In the genomic region with DNA sequence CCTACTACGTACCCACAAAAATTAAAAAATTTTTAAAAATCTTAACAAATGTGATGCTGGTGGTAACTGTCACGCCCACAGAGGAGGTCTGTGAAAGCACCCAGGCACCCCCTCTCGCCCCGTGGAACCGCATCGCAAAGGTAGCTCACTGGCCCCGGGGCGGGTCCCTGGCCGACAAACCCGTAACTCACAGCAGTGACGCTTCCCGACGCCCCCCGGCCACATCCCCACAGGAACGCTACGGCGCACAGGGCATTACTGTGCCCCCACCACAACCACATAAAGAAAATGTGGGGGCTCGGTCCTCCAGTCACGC, we compare ENCODE assay signal across 1 cellular context.
A peak's percentile ranks its signal among the peaks of the same experiment; 100 is the strongest.
TF ChIP-seq lines count a peak whose summit lies in the region.

No MANE protein-coding gene starts in this region.

TF ChIP-seq in HepG2, 621 proteins besides CTCF, POLR2A, EP300 and RAD21:
- TF ChIP-seq, protein P1, sequence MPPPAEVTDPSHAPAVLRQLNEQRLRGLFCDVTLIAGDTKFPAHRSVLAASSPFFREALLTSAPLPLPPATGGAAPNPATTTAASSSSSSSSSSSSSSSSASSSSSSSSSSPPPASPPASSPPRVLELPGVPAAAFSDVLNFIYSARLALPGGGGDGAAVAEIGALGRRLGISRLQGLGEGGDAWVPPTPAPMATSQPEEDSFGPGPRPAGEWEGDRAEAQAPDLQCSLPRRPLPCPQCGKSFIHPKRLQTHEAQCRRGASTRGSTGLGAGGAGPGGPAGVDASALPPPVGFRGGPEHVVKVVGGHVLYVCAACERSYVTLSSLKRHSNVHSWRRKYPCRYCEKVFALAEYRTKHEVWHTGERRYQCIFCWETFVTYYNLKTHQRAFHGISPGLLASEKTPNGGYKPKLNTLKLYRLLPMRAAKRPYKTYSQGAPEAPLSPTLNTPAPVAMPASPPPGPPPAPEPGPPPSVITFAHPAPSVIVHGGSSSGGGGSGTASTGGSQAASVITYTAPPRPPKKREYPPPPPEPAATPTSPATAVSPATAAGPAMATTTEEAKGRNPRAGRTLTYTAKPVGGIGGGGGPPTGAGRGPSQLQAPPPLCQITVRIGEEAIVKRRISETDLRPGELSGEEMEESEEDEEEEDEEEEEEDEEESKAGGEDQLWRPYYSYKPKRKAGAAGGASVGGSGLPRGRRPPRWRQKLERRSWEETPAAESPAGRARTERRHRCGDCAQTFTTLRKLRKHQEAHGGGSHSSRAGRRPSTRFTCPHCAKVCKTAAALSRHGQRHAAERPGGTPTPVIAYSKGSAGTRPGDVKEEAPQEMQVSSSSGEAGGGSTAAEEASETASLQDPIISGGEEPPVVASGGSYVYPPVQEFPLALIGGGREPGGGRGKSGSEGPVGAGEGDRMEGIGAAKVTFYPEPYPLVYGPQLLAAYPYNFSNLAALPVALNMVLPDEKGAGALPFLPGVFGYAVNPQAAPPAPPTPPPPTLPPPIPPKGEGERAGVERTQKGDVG (CRISPR knock-in tag; IDR thresholded peaks at IDR 0.05; ENCODE audit: borderline replicate concordance) = peak; percentile 4; the same call in 1 of the 2 replicates
- TF ChIP-seq ZNF224 (CRISPR knock-in tag; IDR thresholded peaks at IDR 0.05) = peak; percentile 60; the same call in 1 of the 2 replicates
- TF ChIP-seq, protein P2, sequence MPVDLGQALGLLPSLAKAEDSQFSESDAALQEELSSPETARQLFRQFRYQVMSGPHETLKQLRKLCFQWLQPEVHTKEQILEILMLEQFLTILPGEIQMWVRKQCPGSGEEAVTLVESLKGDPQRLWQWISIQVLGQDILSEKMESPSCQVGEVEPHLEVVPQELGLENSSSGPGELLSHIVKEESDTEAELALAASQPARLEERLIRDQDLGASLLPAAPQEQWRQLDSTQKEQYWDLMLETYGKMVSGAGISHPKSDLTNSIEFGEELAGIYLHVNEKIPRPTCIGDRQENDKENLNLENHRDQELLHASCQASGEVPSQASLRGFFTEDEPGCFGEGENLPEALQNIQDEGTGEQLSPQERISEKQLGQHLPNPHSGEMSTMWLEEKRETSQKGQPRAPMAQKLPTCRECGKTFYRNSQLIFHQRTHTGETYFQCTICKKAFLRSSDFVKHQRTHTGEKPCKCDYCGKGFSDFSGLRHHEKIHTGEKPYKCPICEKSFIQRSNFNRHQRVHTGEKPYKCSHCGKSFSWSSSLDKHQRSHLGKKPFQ (CRISPR knock-in tag; IDR thresholded peaks at IDR 0.05; ENCODE audit: insufficient replicate concordance) = peak; percentile 52
- 0 out of 2 replicates have a peak, but pooled peaks have one; percentile 38 for TF ChIP-seq ZNF484 (CRISPR knock-in tag; IDR thresholded peaks at IDR 0.05; ENCODE audit: borderline replicate concordance, low read depth)
- peak; percentile 49; the same call in 1 of the 2 replicates for TF ChIP-seq AHR (CRISPR knock-in tag; IDR thresholded peaks at IDR 0.05)
- no peak for TF ChIP-seq SOX13 (IDR thresholded peaks at IDR 0.05)
- 0 out of 4 replicates have a peak, but pooled peaks of 1 of the 2 experiments have one; percentile 61 for TF ChIP-seq SOX13 (CRISPR knock-in tag; conservative IDR thresholded peaks at IDR 0.05 in 1 of 2, IDR thresholded peaks at IDR 0.05 in 1 of 2)
- 0 out of 2 replicates have a peak, but pooled peaks have one; percentile 9 for TF ChIP-seq NFKB2 (CRISPR knock-in tag; IDR thresholded peaks at IDR 0.05; ENCODE audit: borderline replicate concordance)
- no peak for TF ChIP-seq ZFAT (CRISPR knock-in tag; conservative IDR thresholded peaks at IDR 0.05)
- TF ChIP-seq, protein P3, sequence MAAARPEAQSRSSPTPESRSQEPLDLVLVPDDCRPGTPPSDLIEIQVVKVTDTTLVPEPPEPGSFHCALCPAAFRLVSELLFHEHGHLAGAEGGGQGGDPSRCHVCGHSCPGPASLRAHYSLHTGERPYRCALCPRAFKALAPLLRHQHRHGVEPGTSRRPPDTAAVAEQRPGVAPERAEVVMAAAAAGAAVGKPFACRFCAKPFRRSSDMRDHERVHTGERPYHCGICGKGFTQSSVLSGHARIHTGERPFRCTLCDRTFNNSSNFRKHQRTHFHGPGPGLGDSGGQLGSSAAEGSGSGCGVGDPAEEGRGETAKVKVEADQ (CRISPR knock-in tag; IDR thresholded peaks at IDR 0.05; ENCODE audit: borderline replicate concordance) = no peak
- 0 out of 2 replicates have a peak, but pooled peaks have one; percentile 17 for TF ChIP-seq GFI1 (CRISPR knock-in tag; IDR thresholded peaks at IDR 0.05; ENCODE audit: borderline replicate concordance)
- 0 out of 2 replicates have a peak, but pooled peaks have one; percentile 34 for TF ChIP-seq ZNF709 (CRISPR knock-in tag; IDR thresholded peaks at IDR 0.05)
- TF ChIP-seq SALL2 (CRISPR knock-in tag; IDR thresholded peaks at IDR 0.05) = no peak
- 0 out of 2 replicates have a peak, but pooled peaks have one; percentile 33 for TF ChIP-seq ZNF891 (CRISPR knock-in tag; IDR thresholded peaks at IDR 0.05)
- no peak for TF ChIP-seq POLR2AphosphoS5 (IDR thresholded peaks at IDR 0.05; ENCODE audit: low read depth, low read length)
- 0 out of 2 replicates have a peak, but pooled peaks have one; percentile 51 for TF ChIP-seq ZNF468 (CRISPR knock-in tag; IDR thresholded peaks at IDR 0.05)
- TF ChIP-seq NRL (CRISPR knock-in tag; IDR thresholded peaks at IDR 0.05; ENCODE audit: borderline replicate concordance) = 0 out of 2 replicates have a peak, but pooled peaks have one; percentile 33
- TF ChIP-seq, protein P4, sequence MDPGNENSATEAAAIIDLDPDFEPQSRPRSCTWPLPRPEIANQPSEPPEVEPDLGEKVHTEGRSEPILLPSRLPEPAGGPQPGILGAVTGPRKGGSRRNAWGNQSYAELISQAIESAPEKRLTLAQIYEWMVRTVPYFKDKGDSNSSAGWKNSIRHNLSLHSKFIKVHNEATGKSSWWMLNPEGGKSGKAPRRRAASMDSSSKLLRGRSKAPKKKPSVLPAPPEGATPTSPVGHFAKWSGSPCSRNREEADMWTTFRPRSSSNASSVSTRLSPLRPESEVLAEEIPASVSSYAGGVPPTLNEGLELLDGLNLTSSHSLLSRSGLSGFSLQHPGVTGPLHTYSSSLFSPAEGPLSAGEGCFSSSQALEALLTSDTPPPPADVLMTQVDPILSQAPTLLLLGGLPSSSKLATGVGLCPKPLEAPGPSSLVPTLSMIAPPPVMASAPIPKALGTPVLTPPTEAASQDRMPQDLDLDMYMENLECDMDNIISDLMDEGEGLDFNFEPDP (CRISPR knock-in tag; conservative IDR thresholded peaks at IDR 0.05) = 0 out of 2 replicates have a peak, but pooled peaks have one; percentile 69
- TF ChIP-seq GLI4 (CRISPR knock-in tag; IDR thresholded peaks at IDR 0.05; ENCODE audit: borderline replicate concordance) = peak; percentile 83; the same call in 1 of the 2 replicates
- TF ChIP-seq, protein P5, sequence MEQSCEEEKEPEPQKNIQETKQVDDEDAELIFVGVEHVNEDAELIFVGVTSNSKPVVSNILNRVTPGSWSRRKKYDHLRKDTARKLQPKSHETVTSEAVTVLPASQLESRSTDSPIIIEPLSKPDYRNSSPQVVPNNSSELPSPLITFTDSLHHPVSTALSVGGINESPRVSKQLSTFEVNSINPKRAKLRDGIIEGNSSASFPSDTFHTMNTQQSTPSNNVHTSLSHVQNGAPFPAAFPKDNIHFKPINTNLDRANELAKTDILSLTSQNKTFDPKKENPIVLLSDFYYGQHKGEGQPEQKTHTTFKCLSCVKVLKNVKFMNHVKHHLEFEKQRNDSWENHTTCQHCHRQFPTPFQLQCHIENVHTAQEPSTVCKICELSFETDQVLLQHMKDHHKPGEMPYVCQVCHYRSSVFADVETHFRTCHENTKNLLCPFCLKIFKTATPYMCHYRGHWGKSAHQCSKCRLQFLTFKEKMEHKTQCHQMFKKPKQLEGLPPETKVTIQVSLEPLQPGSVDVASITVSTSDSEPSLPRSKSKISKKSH (CRISPR knock-in tag; IDR thresholded peaks at IDR 0.05; ENCODE audit: borderline replicate concordance) = 0 out of 2 replicates have a peak, but pooled peaks have one; percentile 17
- 0 out of 2 replicates have a peak, but pooled peaks have one; percentile 43 for TF ChIP-seq ZNF746 (CRISPR knock-in tag; IDR thresholded peaks at IDR 0.05)
- TF ChIP-seq ZNF138 (CRISPR knock-in tag; IDR thresholded peaks at IDR 0.05; ENCODE audit: low read depth) = no peak; the same call in 1 of the 2 replicates
- peak; percentile 40; the same call in 1 of the 2 replicates for TF ChIP-seq ZNF446 (CRISPR knock-in tag; IDR thresholded peaks at IDR 0.05)
- TF ChIP-seq CHCHD3 (CRISPR knock-in tag; IDR thresholded peaks at IDR 0.05) = peak; percentile 65; the same call in 1 of the 2 replicates
- TF ChIP-seq KDM5A (IDR thresholded peaks at IDR 0.05; ENCODE audit: borderline replicate concordance, low read length) = peak; percentile 35; the same call in 1 of the 2 replicates
- peak; percentile 55; the same call in 1 of the 2 replicates for TF ChIP-seq ZNF317 (CRISPR knock-in tag; IDR thresholded peaks at IDR 0.05)
